ENCODE assay signal across 22 cellular contexts in the genomic region with DNA sequence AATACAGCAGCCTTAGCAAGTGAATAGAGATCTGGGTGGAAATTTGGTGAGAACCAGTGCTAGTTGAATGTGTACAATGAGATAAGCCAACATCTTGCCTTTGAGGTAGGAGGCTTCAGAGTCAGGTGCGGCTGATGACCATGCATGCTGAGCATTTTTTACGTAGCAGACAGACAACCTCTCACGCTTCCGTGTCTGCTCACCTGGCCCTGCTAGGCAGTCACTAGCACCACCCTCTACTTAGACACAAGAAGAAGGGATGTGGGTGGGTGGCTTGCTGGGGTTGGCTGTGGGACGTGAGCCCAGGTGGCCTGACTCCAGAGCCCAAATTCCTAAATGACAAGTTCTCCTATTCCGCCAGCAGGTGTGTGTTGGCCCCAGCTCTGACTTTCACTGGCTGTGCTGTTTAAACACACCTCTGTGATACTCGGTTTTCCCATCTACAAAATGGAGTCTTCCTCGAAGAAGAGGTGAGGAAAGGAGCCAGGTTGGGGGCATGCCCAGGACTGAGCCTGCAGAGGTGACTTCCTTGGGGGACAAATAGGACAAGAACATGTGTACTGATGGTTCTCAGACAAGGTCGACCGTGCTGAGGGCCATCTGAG. TPM values are rescaled to one million over a fixed set of nuclear protein-coding genes. Genes with fewer than 3 reads are reported as not detected.
"Had no signal": no experiment of that assay in that cellular context is flagged by ENCODE, and none has a peak within 500 bp of the region (broad histone marks: within the 10 kb centered on the region; RNA-seq: fewer than 3 reads in every experiment).

No MANE protein-coding gene starts in this region.

- H3K4me3 Mint-ChIP-seq: activated T-cell treated with anti-CD3 and anti-CD28 coated beads, Interleukin-2, amount 50 U/mL, for 72 hours; immature natural killer cell; natural killer cell treated with Interleukin-12 subunit alpha and Interleukin-12 subunit beta and Interleukin-15 and Interleukin-18, amount 100 ng/mL, for 72 hours; stimulated activated naive CD8-positive, alpha-beta T cell treated with anti-CD3 and anti-CD28 coated beads, Interleukin-15, Interleukin-2, amounts not matched to agents 100 ng/mL and 50 ng/mL, for 24 hours had no signal

- DNase-seq: activated gamma-delta T cell; activated T-cell treated with anti-CD3 and anti-CD28 coated beads, Interleukin-2, amount 50 U/mL, for 72 hours; brain microvascular endothelial cell; central memory CD4-positive, alpha-beta T cell; foreskin melanocyte; glutamatergic neuron; immature natural killer cell; left ventricle myocardium inferior; psoas muscle; stimulated activated CD4-positive, alpha-beta T cell treated with anti-CD3 and anti-CD28 coated beads, Interleukin-1b, Interleukin-23, amount 100 ng/mL, for 48 hours; substantia nigra; T-helper 9 cell had no signal

- H3K27me3 Mint-ChIP-seq: natural killer cell treated with Interleukin-12 subunit alpha and Interleukin-12 subunit beta and Interleukin-15 and Interleukin-18, amount 100 ng/mL, for 72 hours had no signal

- H2AFZ ChIP-seq: hepatocyte had no signal

- H3K27ac Mint-ChIP-seq: activated naive CD4-positive, alpha-beta T cell treated with anti-CD3 and anti-CD28 coated beads, Interleukin-2, amount 50 U/mL, for 72 hours; activated T-cell treated with anti-CD3 and anti-CD28 coated beads, Interleukin-2, amount 50 U/mL, for 72 hours; natural killer cell treated with Interleukin-12 subunit alpha and Interleukin-12 subunit beta and Interleukin-15 and Interleukin-18, amount 100 ng/mL, for 72 hours; stimulated activated naive CD8-positive, alpha-beta T cell treated with anti-CD3 and anti-CD28 coated beads, Interleukin-15, Interleukin-2, amounts not matched to agents 100 ng/mL and 50 ng/mL, for 24 hours had no signal

- H3K36me3 ChIP-seq: brain microvascular endothelial cell, left ventricle myocardium inferior, neutrophil, ovary, right atrium auricular region, tibial artery, vagina had no signal

- H3K4me3 ChIP-seq: hepatocyte, left ventricle myocardium inferior, ovary, psoas muscle, right atrium auricular region, tibial artery, vagina had no signal

- H3K27me3 ChIP-seq: brain microvascular endothelial cell, hepatocyte, neutrophil, ovary, right atrium auricular region, vagina had no signal

- H3K36me3 Mint-ChIP-seq: activated naive CD4-positive, alpha-beta T cell treated with anti-CD3 and anti-CD28 coated beads, Interleukin-2, amount 50 U/mL, for 72 hours; immature natural killer cell; natural killer cell treated with Interleukin-12 subunit alpha and Interleukin-12 subunit beta and Interleukin-15 and Interleukin-18, amount 100 ng/mL, for 72 hours had no signal

- H3K9me3 Mint-ChIP-seq: activated naive CD4-positive, alpha-beta T cell treated with anti-CD3 and anti-CD28 coated beads, Interleukin-2, amount 50 U/mL, for 72 hours; activated T-cell treated with anti-CD3 and anti-CD28 coated beads, Interleukin-2, amount 50 U/mL, for 72 hours; natural killer cell treated with Interleukin-12 subunit alpha and Interleukin-12 subunit beta and Interleukin-15 and Interleukin-18, amount 100 ng/mL, for 72 hours; stimulated activated naive CD8-positive, alpha-beta T cell treated with anti-CD3 and anti-CD28 coated beads, Interleukin-15, Interleukin-2, amounts not matched to agents 100 ng/mL and 50 ng/mL, for 24 hours had no signal

- H3K79me2 ChIP-seq: hepatocyte had no signal

- H3K27ac ChIP-seq: brain microvascular endothelial cell, hepatocyte, left ventricle myocardium inferior, neutrophil, ovary, psoas muscle, right atrium auricular region, tibial artery, vagina had no signal

- H3K9me3 ChIP-seq: left ventricle myocardium inferior, neutrophil, ovary, psoas muscle, right atrium auricular region, vagina had no signal

- H3K4me1 ChIP-seq: psoas muscle, right atrium auricular region, tibial artery, vagina had no signal

- H3K4me2 ChIP-seq: hepatocyte had no signal

RNA-seq across cellular contexts. Expression of gene BCL11B, which starts 57.8 kb away (rescaled TPM):
- polyA plus RNA-seq: fibroblast of lung had no signal
